In the genomic region with DNA sequence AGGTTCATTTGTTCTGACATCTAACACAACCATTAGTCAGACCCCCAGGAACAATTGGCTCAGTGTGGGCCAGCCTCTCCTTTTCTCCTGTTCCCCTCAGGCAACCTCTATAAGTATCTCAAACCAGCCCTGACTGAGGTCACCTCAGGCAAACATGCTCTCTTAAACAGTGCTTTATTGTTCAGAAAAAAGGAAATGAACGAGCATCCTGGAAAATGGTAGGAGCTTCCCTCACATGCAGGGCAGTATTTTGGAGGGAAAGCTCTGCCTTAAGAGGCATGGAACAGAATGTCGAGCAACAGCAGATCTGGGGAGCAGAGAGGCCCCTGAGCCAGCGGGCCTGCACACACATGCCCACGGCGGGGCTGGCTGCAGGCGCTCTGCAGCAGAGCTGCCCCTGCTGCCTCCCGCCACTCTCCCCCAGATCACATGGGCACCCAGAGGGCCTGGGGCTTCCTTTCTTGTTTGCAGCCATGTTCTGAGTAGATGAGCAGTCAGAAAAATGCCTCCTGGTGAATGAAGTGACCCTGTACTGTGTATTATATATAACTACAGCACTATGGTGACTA, we compare ENCODE assay signal across 9 cellular contexts. TPM values are rescaled to one million over a fixed set of nuclear protein-coding genes. Genes with fewer than 3 reads are reported as not detected.
DNase-seq lines count a peak whose midpoint lies in the region; TF ChIP-seq lines count a peak whose summit lies in the region.
"Had no signal": no experiment of that assay in that cellular context is flagged by ENCODE, and none has a peak within 500 bp of the region (broad histone marks: within the 10 kb centered on the region; RNA-seq: fewer than 3 reads in every experiment).

No MANE protein-coding gene starts in this region.

- DNase-seq in HEK293T (ENCODE audit: extremely low spot score): peak; percentile 23
- peak; percentile 23 for DNase-seq in NCI-H82 treated with DMSO at 0.1 percent for 48 hours (lab: John Stamatoyannopoulos, UW; ENCODE audit: unreplicated experiment)
- peak in 1 of 2 donors; percentile 72 for DNase-seq in fibroblast of lung (ENCODE audit: low read depth in 2 of 2)
- no peak for DNase-seq in progenitor cell of endocrine pancreas (ENCODE audit: low spot score, unreplicated experiment)
- DNase-seq in COR-L47 (lab: John Stamatoyannopoulos, UW): no peak
- DNase-seq in chondrocyte (ENCODE audit: low spot score): no peak
- DNase-seq in stimulated activated CD8-positive, alpha-beta memory T cell treated with anti-CD3 and anti-CD28 coated beads, Interleukin-4, amount 100 ng/mL, for 48 hours: no peak
- DNase-seq in NCI-H128 (lab: John Stamatoyannopoulos, UW; ENCODE audit: unreplicated experiment): no peak
- DNase-seq: NCI-H1694 had no signal

- TF ChIP-seq CTCF in fibroblast of lung (conservative IDR thresholded peaks at IDR 0.05 in 1 of 2, IDR thresholded peaks at IDR 0.05 in 1 of 2; ENCODE audit: low read depth in 1 of 2, low read length in 2 of 2): no peak
- no peak for TF ChIP-seq CTCF in progenitor cell of endocrine pancreas (IDR thresholded peaks at IDR 0.05; ENCODE audit: unreplicated experiment)
- no peak for TF ChIP-seq CTCF in chondrocyte (IDR thresholded peaks at IDR 0.05)

- peak overlapping the region; percentile 16 for H3K9ac ChIP-seq in fibroblast of lung (ENCODE audit: insufficient read depth, low read length)

- POLR2A ChIA-PET in HEK293T (lab: Yijun Ruan, JAX): interaction anchor here (1.0 kb wide), 1 partner anchor 33 kb away, joined by 4 read pairs; no protein-coding TSS in a partner anchor

- no peak overlapping the region for H3K4me2 ChIP-seq in fibroblast of lung (ENCODE audit: extremely low read depth, insufficient read depth, low read length)

- no peaks in the 10 kb centered on the region for H3K27me3 Mint-ChIP-seq in progenitor cell of endocrine pancreas
- H3K27me3 Mint-ChIP-seq in chondrocyte (ENCODE audit: low read depth): no peaks in the 10 kb centered on the region

- H3K36me3 Mint-ChIP-seq in progenitor cell of endocrine pancreas (ENCODE audit: insufficient read depth) (peaks cover 2% of the 10 kb centered on the region), chondrocyte (ENCODE audit: low read depth) (no peaks in the 10 kb centered on the region)

- H4K20me1 ChIP-seq in fibroblast of lung (ENCODE audit: control insufficient read depth, extremely low read depth, insufficient read depth, low read length): no peaks in the 10 kb centered on the region

- CTCF ChIA-PET in HEK293T (lab: Yijun Ruan, JAX): interaction anchor here (1.0 kb wide), 1 partner anchor 22 kb away, joined by 3 read pairs; no protein-coding TSS in a partner anchor

- H3K4me1 Mint-ChIP-seq in progenitor cell of endocrine pancreas (ENCODE audit: low read depth): peaks cover 13% of the 10 kb centered on the region
- peaks cover 16% of the 10 kb centered on the region for H3K4me1 Mint-ChIP-seq in chondrocyte (ENCODE audit: low read depth)

- H3K9me3 Mint-ChIP-seq in progenitor cell of endocrine pancreas (ENCODE audit: low read depth) (no peaks in the 10 kb centered on the region), chondrocyte (ENCODE audit: low read depth) (no peaks in the 10 kb centered on the region)

- H2AFZ ChIP-seq in fibroblast of lung (ENCODE audit: low read length): no peak overlapping the region

- peaks cover 2% of the 10 kb centered on the region for H3K4me1 ChIP-seq in fibroblast of lung (ENCODE audit: control insufficient read depth, extremely low read depth, insufficient read depth, low read length)

- no peaks in the 10 kb centered on the region for H3K79me2 ChIP-seq in fibroblast of lung (ENCODE audit: control insufficient read depth, insufficient read depth, low read length)

- H3K4me3 Mint-ChIP-seq in progenitor cell of endocrine pancreas (ENCODE audit: low read depth): no peak overlapping the region
- no peak overlapping the region for H3K4me3 Mint-ChIP-seq in chondrocyte (ENCODE audit: unreplicated experiment)

- H3K27me3 ChIP-seq in fibroblast of lung (ENCODE audit: control insufficient read depth, insufficient read depth, low read length): no peaks in the 10 kb centered on the region

- no peak overlapping the region for H3K4me3 ChIP-seq in fibroblast of lung (replicated peaks in 1 of 4; ENCODE audit: control extremely low read depth in 1 of 4, insufficient read depth in 1 of 4, low read depth in 3 of 4, low read length in 4 of 4)

- H3K36me3 ChIP-seq in fibroblast of lung (ENCODE audit: control insufficient read depth, insufficient read depth, low read length): no peaks in the 10 kb centered on the region

- peak overlapping the region; percentile 65 for H3K27ac Mint-ChIP-seq in progenitor cell of endocrine pancreas
- no peak overlapping the region for H3K27ac Mint-ChIP-seq in chondrocyte (ENCODE audit: unreplicated experiment)

- no peak overlapping the region for H3K27ac ChIP-seq in fibroblast of lung (ENCODE audit: insufficient read depth, low read length)

- H3K9me3 ChIP-seq in fibroblast of lung (ENCODE audit: control insufficient read depth, insufficient read depth, low read depth, low read length): no peaks in the 10 kb centered on the region

TF ChIP-seq in HEK293T, 16 proteins besides CTCF, POLR2A, EP300 and RAD21:
- TF ChIP-seq L3MBTL2 (conservative IDR thresholded peaks at IDR 0.05) (peak; percentile 87), ZNF384 (IDR thresholded peaks at IDR 0.05) (no peak), FOXK2 (IDR thresholded peaks at IDR 0.05) (no peak), ARNT (IDR thresholded peaks at IDR 0.05) (no peak)

RNA-seq across cellular contexts. Expression of a gene that starts 42.0 kb away (rescaled TPM):
- total RNA-seq in fibroblast of lung: 3.6 and 4.3 TPM in 2 replicates
- 4.7 and 5.9 TPM in 2 replicates for polyA plus RNA-seq in fibroblast of lung
- polyA plus RNA-seq in fibroblast of lung (2012): 4.5 TPM in 2 replicates
- 4.9 and 11.3 TPM in 2 replicates for polyA minus RNA-seq in fibroblast of lung (ENCODE audit: low replicate concordance)
- total RNA-seq in progenitor cell of endocrine pancreas: 34.8 and 38.7 TPM in 2 replicates
- total RNA-seq in chondrocyte: 3.8 to 10.1 TPM (median 4.5 TPM) in 3 replicates

RNA-seq across cellular contexts. Expression of a gene that starts 56.6 kb away (rescaled TPM):
- 8.2 and 8.8 TPM in 2 replicates for total RNA-seq in fibroblast of lung
- 5.7 and 6.6 TPM in 2 replicates for polyA plus RNA-seq in fibroblast of lung
- 3.9 and 4.5 TPM in 2 replicates for polyA plus RNA-seq in fibroblast of lung (2012)
- polyA minus RNA-seq in fibroblast of lung (ENCODE audit: low replicate concordance): 5.1 and 10.2 TPM in 2 replicates
- 14.9 and 16.5 TPM in 2 replicates for total RNA-seq in progenitor cell of endocrine pancreas
- 8.2 to 11.4 TPM (median 8.2 TPM) in 3 replicates for total RNA-seq in chondrocyte

Comparison
In these comparisons a context has a peak if more than half of its experiments do, and no peak if none do; other contexts are left out.
1. DNase-seq: peak in HEK293T (single experiment) and NCI-H82 treated with DMSO at 0.1 percent for 48 hours (single experiment); none in progenitor cell of endocrine pancreas (single experiment), COR-L47 (single experiment), chondrocyte (single experiment), stimulated activated CD8-positive, alpha-beta memory T cell treated with anti-CD3 and anti-CD28 coated beads, Interleukin-4, amount 100 ng/mL, for 48 hours (single experiment) and NCI-H128 (single experiment).